In the genomic region with DNA sequence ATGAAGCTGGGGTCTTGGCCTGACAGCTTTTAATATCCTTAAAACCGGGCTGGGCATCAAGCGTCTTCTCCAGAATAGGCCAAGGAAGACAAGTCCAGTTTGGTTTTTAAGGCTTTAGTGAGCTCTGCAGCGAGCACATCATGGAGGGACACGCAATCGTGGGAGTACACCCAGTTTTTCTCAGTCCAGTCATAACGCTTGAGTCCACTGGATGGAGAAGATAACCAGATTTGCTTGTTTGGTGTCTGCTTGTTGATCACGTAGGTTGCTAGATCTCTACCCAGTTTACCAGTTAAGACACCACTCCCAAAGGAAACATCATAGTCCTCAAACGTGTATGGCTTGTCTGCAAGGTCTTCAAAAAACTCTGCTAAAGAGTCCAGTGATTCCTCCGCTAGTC, we compare ENCODE assay signal across 30 cellular contexts.
"Had no signal": no experiment of that assay in that cellular context is flagged by ENCODE, and none has a peak within 500 bp of the region (broad histone marks: within the 10 kb centered on the region; RNA-seq: fewer than 3 reads in every experiment).

No MANE protein-coding gene starts in this region.

- DNase-seq: activated B cell treated with CpG ODN at 0.5 μM for 24 hours; activated CD4-positive, alpha-beta memory T cell treated with anti-CD3 and anti-CD28 coated beads, Interleukin-2, amount 10 ng/mL, durations not matched to agents 7 days and 5 days; activated CD4-positive, alpha-beta T cell treated with anti-CD3 and anti-CD28 coated beads, Interleukin-2, amount 10 ng/mL, durations not matched to agents 7 days and 5 days; activated CD4-positive, alpha-beta T cell treated with anti-CD3 and anti-CD28 coated beads, Interleukin-2, amount 50 U/mL, for 4 hours; activated CD8-positive, alpha-beta memory T cell treated with anti-CD3 and anti-CD28 coated beads, Interleukin-2, amount 50 U/mL, for 48 hours; activated effector memory CD4-positive, alpha-beta T cell treated with Interleukin-2 at 50 U/mL for 16 hours; activated gamma-delta T cell treated with Interleukin-2 at 50 U/mL for 16 hours; activated naive CD4-positive, alpha-beta T cell treated with anti-CD3 and anti-CD28 coated beads, Interleukin-2, amount 50 U/mL, for 16 hours; activated naive CD4-positive, alpha-beta T cell treated with Interleukin-2 at 50 U/mL for 16 hours; activated T-cell treated with anti-CD3 and anti-CD28 coated beads for 4 hours; activated T-cell treated with anti-CD3 and anti-CD28 coated beads, Interleukin-2, amount 50 U/mL, for 24 hours; activated T-cell treated with anti-CD3 and anti-CD28 coated beads, Interleukin-2, amount 50 U/mL, for 72 hours; amniotic stem cell; brain microvascular endothelial cell; cortex of kidney; effector CD8-positive, alpha-beta T cell; esophagus squamous epithelium; head of caudate nucleus; T-helper 1 cell; T-helper 17 cell; T1000; WERI-Rb-1 had no signal

- H3K36me3 ChIP-seq: brain microvascular endothelial cell had no signal

- H3K4me1 ChIP-seq: esophagus squamous epithelium had no signal

- H3K9me3 Mint-ChIP-seq: activated B cell treated with CpG ODN at 0.5 μM for 24 hours; activated CD4-positive, alpha-beta memory T cell treated with anti-CD3 and anti-CD28 coated beads, Interleukin-2, amount 10 ng/mL, durations not matched to agents 7 days and 5 days; activated CD4-positive, alpha-beta T cell treated with anti-CD3 and anti-CD28 coated beads, Interleukin-2, amount 10 ng/mL, durations not matched to agents 7 days and 5 days; activated T-cell treated with anti-CD3 and anti-CD28 coated beads, Interleukin-2, amount 50 U/mL, for 24 hours; activated T-cell treated with anti-CD3 and anti-CD28 coated beads, Interleukin-2, amount 50 U/mL, for 72 hours; T-helper 2 cell treated with Interferon-gamma antibody and Interleukin-4, amounts not matched to agents 5 μg/mL and 100 μg/mL, for 36 hours had no signal

- H3K4me3 Mint-ChIP-seq: activated B cell treated with CpG ODN at 0.5 μM for 24 hours; activated CD4-positive, alpha-beta memory T cell treated with anti-CD3 and anti-CD28 coated beads, Interleukin-2, amount 10 ng/mL, durations not matched to agents 7 days and 5 days; activated CD4-positive, alpha-beta T cell treated with anti-CD3 and anti-CD28 coated beads, Interleukin-2, amount 10 ng/mL, durations not matched to agents 7 days and 5 days; activated naive CD8-positive, alpha-beta T cell; activated T-cell treated with anti-CD3 and anti-CD28 coated beads, Interleukin-2, amount 50 U/mL, for 24 hours; activated T-cell treated with anti-CD3 and anti-CD28 coated beads, Interleukin-2, amount 50 U/mL, for 72 hours; T-helper 17 cell; T-helper 2 cell treated with Interferon-gamma antibody and Interleukin-4, amounts not matched to agents 5 μg/mL and 100 μg/mL, for 36 hours had no signal

- H3K27ac ChIP-seq: brain microvascular endothelial cell, epithelial cell of prostate, esophagus squamous epithelium, WERI-Rb-1 had no signal

- FAIRE-seq: astrocyte, colon, endometrium, frontal cortex had no signal

- H3K4me3 ChIP-seq: esophagus squamous epithelium had no signal

- ATAC-seq: activated CD4-positive, CD25-positive, alpha-beta regulatory T cell treated with anti-CD3 and anti-CD28 coated beads, Interleukin-2, amount 50 U/mL, for 24 hours; activated T-cell treated with anti-CD3 and anti-CD28 coated beads, Interleukin-2, amount 50 U/mL, for 72 hours; T-helper 17 cell had no signal

- H3K27ac Mint-ChIP-seq: activated B cell treated with CpG ODN at 0.5 μM for 24 hours; activated CD4-positive, alpha-beta memory T cell treated with anti-CD3 and anti-CD28 coated beads, Interleukin-2, amount 10 ng/mL, durations not matched to agents 7 days and 5 days; activated T-cell treated with anti-CD3 and anti-CD28 coated beads, Interleukin-2, amount 50 U/mL, for 24 hours; T-helper 2 cell treated with Interferon-gamma antibody and Interleukin-4, amounts not matched to agents 5 μg/mL and 100 μg/mL, for 36 hours had no signal

- H3K9me3 ChIP-seq: esophagus squamous epithelium had no signal

- H3K27me3 ChIP-seq: brain microvascular endothelial cell, esophagus squamous epithelium had no signal

- H3K27me3 Mint-ChIP-seq: activated B cell treated with CpG ODN at 0.5 μM for 24 hours; activated CD4-positive, alpha-beta memory T cell treated with anti-CD3 and anti-CD28 coated beads, Interleukin-2, amount 10 ng/mL, durations not matched to agents 7 days and 5 days; activated CD4-positive, alpha-beta T cell treated with anti-CD3 and anti-CD28 coated beads, Interleukin-2, amount 10 ng/mL, durations not matched to agents 7 days and 5 days; activated naive CD8-positive, alpha-beta T cell; activated T-cell treated with anti-CD3 and anti-CD28 coated beads, Interleukin-2, amount 50 U/mL, for 24 hours; T-helper 17 cell had no signal
